In genomic region chr9:5549671-5550650, GRCh38 we compare ENCODE assay signal across 1 cellular context.
TF ChIP-seq lines count a peak whose summit lies in the region.

No MANE protein-coding gene starts in this region.

TF ChIP-seq in H1, 55 proteins besides CTCF, POLR2A, EP300 and RAD21:
- TF ChIP-seq KDM5A (IDR thresholded peaks at IDR 0.05; ENCODE audit: low read length) (no peak), CEBPB (IDR thresholded peaks at IDR 0.05; ENCODE audit: low read depth, low read length) (no peak), JUN (IDR thresholded peaks at IDR 0.05; ENCODE audit: low read depth, low read length) (no peak), FOSL1 (IDR thresholded peaks at IDR 0.05; ENCODE audit: insufficient read depth, low read depth, low read length) (no peak), BCL11A (IDR thresholded peaks at IDR 0.05; ENCODE audit: low read depth in 2 of 2, low read length in 2 of 2) (no peak), SP2 (IDR thresholded peaks at IDR 0.05; ENCODE audit: low read length) (no peak), ZNF274 (IDR thresholded peaks at IDR 0.05; ENCODE audit: borderline replicate concordance, extremely low read depth, low read length) (no peak), SIRT6 (IDR thresholded peaks at IDR 0.05; ENCODE audit: low read length) (no peak), RBBP5 (IDR thresholded peaks at IDR 0.05; ENCODE audit: borderline replicate concordance, low read depth, low read length) (no peak), JUND (IDR thresholded peaks at IDR 0.05; ENCODE audit: low read length) (no peak), CHD1 (IDR thresholded peaks at IDR 0.05; ENCODE audit: low read depth, low read length) (no peak), EZH2 (IDR thresholded peaks at IDR 0.05; ENCODE audit: low read depth, low read length, severe bottlenecking) (no peak), SAP30 (IDR thresholded peaks at IDR 0.05; ENCODE audit: insufficient read depth, insufficient replicate concordance, low read length) (no peak), SP4 (IDR thresholded peaks at IDR 0.05; ENCODE audit: low read length) (no peak), CBX8 (IDR thresholded peaks at IDR 0.05; ENCODE audit: borderline replicate concordance, low read depth, low read length) (no peak), BRCA1 (IDR thresholded peaks at IDR 0.05; ENCODE audit: low read depth, low read length) (no peak), KDM1A (IDR thresholded peaks at IDR 0.05; ENCODE audit: borderline replicate concordance, low read length) (no peak), SIX5 (IDR thresholded peaks at IDR 0.05; ENCODE audit: low read depth, low read length) (no peak)
- TF ChIP-seq, protein P1, sequence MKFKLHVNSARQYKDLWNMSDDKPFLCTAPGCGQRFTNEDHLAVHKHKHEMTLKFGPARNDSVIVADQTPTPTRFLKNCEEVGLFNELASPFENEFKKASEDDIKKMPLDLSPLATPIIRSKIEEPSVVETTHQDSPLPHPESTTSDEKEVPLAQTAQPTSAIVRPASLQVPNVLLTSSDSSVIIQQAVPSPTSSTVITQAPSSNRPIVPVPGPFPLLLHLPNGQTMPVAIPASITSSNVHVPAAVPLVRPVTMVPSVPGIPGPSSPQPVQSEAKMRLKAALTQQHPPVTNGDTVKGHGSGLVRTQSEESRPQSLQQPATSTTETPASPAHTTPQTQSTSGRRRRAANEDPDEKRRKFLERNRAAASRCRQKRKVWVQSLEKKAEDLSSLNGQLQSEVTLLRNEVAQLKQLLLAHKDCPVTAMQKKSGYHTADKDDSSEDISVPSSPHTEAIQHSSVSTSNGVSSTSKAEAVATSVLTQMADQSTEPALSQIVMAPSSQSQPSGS (IDR thresholded peaks at IDR 0.05; ENCODE audit: low read length), result no peak
